Comparison of ENCODE assay signal across 1 cellular context in the genomic region with DNA sequence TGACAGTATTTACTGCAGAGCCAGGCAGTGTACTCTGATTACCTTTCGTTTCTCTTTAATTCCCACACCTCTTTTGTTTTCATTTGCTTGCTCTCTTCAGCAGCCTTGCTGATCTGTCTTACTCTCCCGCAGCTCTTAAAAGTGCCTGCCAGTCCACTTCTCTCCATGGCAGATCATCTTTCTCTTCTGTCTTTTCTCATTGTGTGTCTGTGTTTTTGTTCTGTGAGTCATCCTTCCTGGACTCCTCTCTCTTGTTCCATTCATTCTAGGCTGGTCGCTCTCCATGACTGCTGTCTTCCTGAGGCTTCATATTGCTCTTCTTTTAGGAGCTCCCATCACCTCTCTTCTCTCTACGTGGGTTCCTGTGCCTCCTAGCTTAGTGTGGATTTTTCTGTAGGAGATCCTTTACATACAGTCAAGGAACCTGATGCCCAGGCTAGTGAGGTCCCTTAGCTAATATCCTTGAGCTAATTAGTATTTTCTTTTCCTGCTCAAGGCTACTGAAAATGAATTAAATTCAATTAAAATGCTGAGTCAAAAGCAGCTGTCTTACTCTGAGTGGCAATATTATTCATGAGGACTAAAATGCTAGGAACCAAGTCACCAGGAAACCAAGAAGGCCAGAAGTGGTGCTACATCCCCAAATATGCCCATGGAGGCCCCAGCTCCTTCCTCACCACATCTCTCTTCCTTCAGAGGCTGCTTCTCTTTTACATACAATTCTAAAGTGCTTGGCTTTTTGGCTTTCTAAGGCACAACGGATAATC.
A peak's percentile ranks its signal among the peaks of the same experiment; 100 is the strongest.
TF ChIP-seq lines count a peak whose summit lies in the region.

No MANE protein-coding gene starts in this region.

TF ChIP-seq in PFSK-1, 5 proteins besides CTCF, POLR2A, EP300 and RAD21 (continued from another document):
- TF ChIP-seq, protein P1, sequence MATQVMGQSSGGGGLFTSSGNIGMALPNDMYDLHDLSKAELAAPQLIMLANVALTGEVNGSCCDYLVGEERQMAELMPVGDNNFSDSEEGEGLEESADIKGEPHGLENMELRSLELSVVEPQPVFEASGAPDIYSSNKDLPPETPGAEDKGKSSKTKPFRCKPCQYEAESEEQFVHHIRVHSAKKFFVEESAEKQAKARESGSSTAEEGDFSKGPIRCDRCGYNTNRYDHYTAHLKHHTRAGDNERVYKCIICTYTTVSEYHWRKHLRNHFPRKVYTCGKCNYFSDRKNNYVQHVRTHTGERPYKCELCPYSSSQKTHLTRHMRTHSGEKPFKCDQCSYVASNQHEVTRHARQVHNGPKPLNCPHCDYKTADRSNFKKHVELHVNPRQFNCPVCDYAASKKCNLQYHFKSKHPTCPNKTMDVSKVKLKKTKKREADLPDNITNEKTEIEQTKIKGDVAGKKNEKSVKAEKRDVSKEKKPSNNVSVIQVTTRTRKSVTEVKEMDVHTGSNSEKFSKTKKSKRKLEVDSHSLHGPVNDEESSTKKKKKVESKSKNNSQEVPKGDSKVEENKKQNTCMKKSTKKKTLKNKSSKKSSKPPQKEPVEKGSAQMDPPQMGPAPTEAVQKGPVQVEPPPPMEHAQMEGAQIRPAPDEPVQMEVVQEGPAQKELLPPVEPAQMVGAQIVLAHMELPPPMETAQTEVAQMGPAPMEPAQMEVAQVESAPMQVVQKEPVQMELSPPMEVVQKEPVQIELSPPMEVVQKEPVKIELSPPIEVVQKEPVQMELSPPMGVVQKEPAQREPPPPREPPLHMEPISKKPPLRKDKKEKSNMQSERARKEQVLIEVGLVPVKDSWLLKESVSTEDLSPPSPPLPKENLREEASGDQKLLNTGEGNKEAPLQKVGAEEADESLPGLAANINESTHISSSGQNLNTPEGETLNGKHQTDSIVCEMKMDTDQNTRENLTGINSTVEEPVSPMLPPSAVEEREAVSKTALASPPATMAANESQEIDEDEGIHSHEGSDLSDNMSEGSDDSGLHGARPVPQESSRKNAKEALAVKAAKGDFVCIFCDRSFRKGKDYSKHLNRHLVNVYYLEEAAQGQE (IDR thresholded peaks at IDR 0.05; ENCODE audit: insufficient read depth in 1 of 2, low read depth in 2 of 2, low read length in 2 of 2): peak in 1 of 2 experiments; percentile 51; a peak in 2 of 4 replicates
